Comparison of ENCODE assay signal across 10 cellular contexts in the genomic region with DNA sequence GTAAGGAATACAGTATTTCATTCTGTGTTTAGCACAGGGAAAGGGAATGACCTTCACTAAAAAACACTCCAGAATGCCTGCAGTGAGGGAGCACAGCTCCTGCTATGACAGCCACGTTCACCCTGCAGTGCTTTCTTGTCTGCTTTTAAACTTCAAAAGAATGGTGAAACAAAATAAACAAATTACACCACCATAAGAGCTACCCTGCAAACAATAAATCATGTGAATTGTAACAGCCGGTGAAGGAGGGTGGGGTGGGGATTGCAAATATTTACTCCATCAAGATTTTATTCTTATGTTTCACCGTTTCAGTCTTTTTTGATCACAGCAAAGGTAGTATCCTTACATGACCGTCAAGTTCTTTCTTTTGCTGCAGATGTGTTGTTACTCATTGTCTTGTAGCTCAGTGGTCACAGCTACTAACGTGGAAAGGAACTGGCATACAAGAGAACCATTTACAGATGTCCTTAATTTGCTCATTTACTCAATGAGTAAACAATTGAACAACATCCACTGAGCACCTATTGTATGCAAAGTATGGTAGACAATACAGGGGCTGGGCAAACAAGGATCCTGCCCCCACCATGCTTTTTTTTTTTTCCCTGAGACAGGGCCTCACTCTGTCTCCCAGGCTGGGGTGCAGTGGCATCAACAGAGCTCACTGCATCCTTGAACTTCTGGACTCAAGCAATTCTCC. TPM values are rescaled to one million over a fixed set of nuclear protein-coding genes. Genes with fewer than 3 reads are reported as not detected.
A peak's percentile ranks its signal among the peaks of the same experiment; 100 is the strongest.
DNase-seq lines count a peak whose midpoint lies in the region; ATAC-seq and TF ChIP-seq lines count a peak whose summit lies in the region.
"Had no signal": no experiment of that assay in that cellular context is flagged by ENCODE, and none has a peak within 500 bp of the region (broad histone marks: within the 10 kb centered on the region; RNA-seq: fewer than 3 reads in every experiment).

No MANE protein-coding gene starts in this region.

- H3K27ac ChIP-seq in left lung, result no peak overlapping the region
- no peak overlapping the region for H3K27ac ChIP-seq in CD4-positive, alpha-beta T cell (ENCODE audit: low read depth, low read length)
- H3K27ac ChIP-seq: tibial artery had no signal

- DNase-seq in COLO668 (lab: John Stamatoyannopoulos, UW; ENCODE audit: unreplicated experiment), result peak; percentile 42
- DNase-seq in NCI-H1092 (lab: John Stamatoyannopoulos, UW), result peak; percentile 22
- DNase-seq in NCI-H748 treated with DMSO at 0.1 percent for 48 hours (lab: John Stamatoyannopoulos, UW), result peak; percentile 91
- DNase-seq in left lung, result no peak
- DNase-seq in CD4-positive, alpha-beta T cell, result no peak
- no peak for DNase-seq in HCEC 1CT
- DNase-seq in activated naive CD4-positive, alpha-beta T cell treated with anti-CD3 and anti-CD28 coated beads, Interleukin-2, amount 50 U/mL, for 72 hours (ENCODE audit: low spot score in 2 of 2), result no peak
- no peak for DNase-seq in lower leg skin (ENCODE audit: low spot score in 2 of 2)

- H3K4me1 Mint-ChIP-seq in CD4-positive, alpha-beta T cell (ENCODE audit: low read depth), result peaks cover 4% of the 10 kb centered on the region

- TF ChIP-seq CTCF in left lung (IDR thresholded peaks at IDR 0.05) (no peak), lower leg skin (IDR thresholded peaks at IDR 0.05) (no peak)
- TF ChIP-seq CTCF in CD4-positive, alpha-beta T cell (IDR thresholded peaks at IDR 0.05), result no peak

- peaks cover 4 to 31% of the 10 kb centered on the region in 2 donors for H3K4me1 ChIP-seq in left lung

- POLR2A ChIA-PET in CD4-positive, alpha-beta T cell (lab: Charles Lee), result interaction anchor here (1.2 kb wide), 1 partner anchor 218 kb away, joined by 6 read pairs; no protein-coding TSS in a partner anchor

- no peaks in the 10 kb centered on the region for H3K9me3 Mint-ChIP-seq in CD4-positive, alpha-beta T cell
- no peaks in the 10 kb centered on the region for H3K9me3 Mint-ChIP-seq in activated naive CD4-positive, alpha-beta T cell treated with anti-CD3 and anti-CD28 coated beads, Interleukin-2, amount 50 U/mL, for 72 hours

- H3K4me3 Mint-ChIP-seq in CD4-positive, alpha-beta T cell, result no peak overlapping the region
- H3K4me3 Mint-ChIP-seq: T-helper 17 cell had no signal

- no peaks in the 10 kb centered on the region for H3K36me3 ChIP-seq in left lung
- H3K36me3 ChIP-seq: tibial artery had no signal

- WGBS in lower leg skin, 2 donors, result 79 to 86% methylated on average over 5 of the region's 5 CpGs

- no peak overlapping the region for H3K27ac Mint-ChIP-seq in CD4-positive, alpha-beta T cell
- H3K27ac Mint-ChIP-seq in activated naive CD4-positive, alpha-beta T cell treated with anti-CD3 and anti-CD28 coated beads, Interleukin-2, amount 50 U/mL, for 72 hours, result no peak overlapping the region
- H3K27ac Mint-ChIP-seq: T-helper 17 cell had no signal

- peaks cover 7 to 49% of the 10 kb centered on the region in 2 donors for H3K27me3 ChIP-seq in left lung
- H3K27me3 ChIP-seq in CD4-positive, alpha-beta T cell (ENCODE audit: control insufficient read depth, insufficient read depth, low read length), result peaks cover 23% of the 10 kb centered on the region

- no peak for TF ChIP-seq POLR2A in lower leg skin (IDR thresholded peaks at IDR 0.05)

- intact Hi-C loops in left lung (cut with DNase I) (loop anchor here in 1 of 2 donors (10.0 kb wide), 1 partner anchor 214 kb away; no protein-coding TSS in a partner anchor), lower leg skin (cut with DNase I; ENCODE audit: low total_unique reads) (loop anchor here (5.0 kb wide), 1 partner anchor 217 kb away; no protein-coding TSS in a partner anchor)
- intact Hi-C loops in CD4-positive, alpha-beta T cell (cut with DNase I, micrococcal nuclease), result loop anchor here (1.0 to 5.0 kb wide), 3 partner anchors 157 to 263 kb away; no protein-coding TSS in a partner anchor

- no peaks in the 10 kb centered on the region for H3K9me3 ChIP-seq in left lung
- H3K9me3 ChIP-seq in CD4-positive, alpha-beta T cell (ENCODE audit: control insufficient read depth, low read length), result no peaks in the 10 kb centered on the region
- H3K9me3 ChIP-seq: tibial artery had no signal

- H3K27me3 Mint-ChIP-seq in CD4-positive, alpha-beta T cell, result peaks cover 29% of the 10 kb centered on the region

- H3K4me3 ChIP-seq in left lung (no peak overlapping the region), lower leg skin (ENCODE audit: low read depth, poor library complexity, severe bottlenecking) (no peak overlapping the region)
- H3K4me3 ChIP-seq: tibial artery had no signal

- CTCF ChIA-PET in CD4-positive, alpha-beta T cell (lab: Charles Lee), result interaction anchor here (1.1 to 2.6 kb wide), 2 partner anchors 10 to 218 kb away, joined by 3 to 20 read pairs; no protein-coding TSS in a partner anchor

- H3K36me3 Mint-ChIP-seq in CD4-positive, alpha-beta T cell (ENCODE audit: low read depth), result no peaks in the 10 kb centered on the region
- peaks cover 4 to 14% of the 10 kb centered on the region in 2 donors for H3K36me3 Mint-ChIP-seq in activated naive CD4-positive, alpha-beta T cell treated with anti-CD3 and anti-CD28 coated beads, Interleukin-2, amount 50 U/mL, for 72 hours

- ATAC-seq in left lung, result peak; percentile 51
- ATAC-seq in CD4-positive, alpha-beta T cell (ENCODE audit: poor library complexity), result no peak
- no peak for ATAC-seq in activated naive CD4-positive, alpha-beta T cell treated with anti-CD3 and anti-CD28 coated beads, Interleukin-2, amount 50 U/mL, for 72 hours

RNA-seq across cellular contexts. Expression of a gene that starts 4.1 kb away (rescaled TPM):
- total RNA-seq in left lung (1 to 10 TPM; 5.5 to 8.9 TPM), lower leg skin (1 to 10 TPM; 1.0 to 3.8 (median 2.0) TPM)
- 1 to 10 TPM; 2.1 to 3.5 TPM for total RNA-seq in CD4-positive, alpha-beta T cell
- total RNA-seq in activated naive CD4-positive, alpha-beta T cell treated with anti-CD3 and anti-CD28 coated beads, Interleukin-2, amount 50 U/mL, for 72 hours, result under 1 TPM in 1 of 2 donors, not detected in 1; 0.59 TPM

RNA-seq across cellular contexts. Expression of a gene that starts 44.2 kb away (rescaled TPM):
- total RNA-seq in left lung (10 to 100 TPM; 37.8 to 40.8 TPM), lower leg skin (10 to 100 TPM in 3 of 4 donors, 1 to 10 TPM in 1; 8.8 to 17.5 (median 12.6) TPM)
- total RNA-seq in CD4-positive, alpha-beta T cell, result 1 to 10 TPM; 3.8 to 4.5 TPM
- total RNA-seq in activated naive CD4-positive, alpha-beta T cell treated with anti-CD3 and anti-CD28 coated beads, Interleukin-2, amount 50 U/mL, for 72 hours, result not detected

Comparison
In these comparisons a context has a peak if more than half of its experiments do, and no peak if none do; other contexts are left out.
1. DNase-seq: peak in COLO668 (single experiment), NCI-H1092 (single experiment) and NCI-H748 treated with DMSO at 0.1 percent for 48 hours (single experiment); none in left lung (0 of 2), CD4-positive, alpha-beta T cell (0 of 10), HCEC 1CT (single experiment), activated naive CD4-positive, alpha-beta T cell treated with anti-CD3 and anti-CD28 coated beads, Interleukin-2, amount 50 U/mL, for 72 hours (0 of 2) and lower leg skin (0 of 2).
2. RNA of a gene that starts 44.2 kb away (total RNA-seq): 37.8 to 40.8 TPM in left lung, 8.8 to 17.5 TPM in lower leg skin and 3.8 to 4.5 TPM in CD4-positive, alpha-beta T cell; not detected in activated naive CD4-positive, alpha-beta T cell treated with anti-CD3 and anti-CD28 coated beads, Interleukin-2, amount 50 U/mL, for 72 hours; every median in the first group is over 4 times any median in the second.